Comparison of ENCODE assay signal across 27 cellular contexts in genomic region chr11:26143553-26144308, GRCh38.
DNase-seq lines count a peak whose midpoint lies in the region; ATAC-seq and TF ChIP-seq lines count a peak whose summit lies in the region.
"Had no signal": no experiment of that assay in that cellular context is flagged by ENCODE, and none has a peak within 500 bp of the region (broad histone marks: within the 10 kb centered on the region; RNA-seq: fewer than 3 reads in every experiment).

No MANE protein-coding gene starts in this region.

- no peak overlapping the region for H3K4me3 Mint-ChIP-seq in mesothelial cell of epicardium
- H3K4me3 Mint-ChIP-seq: activated naive CD4-positive, alpha-beta T cell treated with anti-CD3 and anti-CD28 coated beads for 36 hours; immature natural killer cell; naive thymus-derived CD8-positive, alpha-beta T cell; stimulated activated naive CD8-positive, alpha-beta T cell treated with anti-CD3 and anti-CD28 coated beads, Interleukin-15, amount 100 ng/mL, for 72 hours had no signal

- H3F3A ChIP-seq in PC-3 (ENCODE audit: low read length, unreplicated experiment): no peaks in the 10 kb centered on the region

- no peak overlapping the region for H3K9ac ChIP-seq in PC-3 (ENCODE audit: low read length)

- H3K36me3 Mint-ChIP-seq in mesothelial cell of epicardium: no peaks in the 10 kb centered on the region
- H3K36me3 Mint-ChIP-seq: immature natural killer cell; naive thymus-derived CD8-positive, alpha-beta T cell had no signal

- H3K27ac ChIP-seq in PC-3 (ENCODE audit: low read length): no peak overlapping the region
- peak overlapping the region; percentile 50 for H3K27ac ChIP-seq in epithelial cell of prostate
- no peak overlapping the region for H3K27ac ChIP-seq in body of pancreas
- H3K27ac ChIP-seq: foreskin keratinocyte, skin epidermis, thyroid gland, WERI-Rb-1 had no signal

- peaks cover 5% of the 10 kb centered on the region; the same call in 1 of the 2 replicates for H3K4me1 ChIP-seq in PC-3 (ENCODE audit: insufficient read depth, low read length)
- peaks cover 7% of the 10 kb centered on the region for H3K4me1 ChIP-seq in body of pancreas
- H3K4me1 ChIP-seq: foreskin keratinocyte, thyroid gland had no signal

- TF ChIP-seq POLR2A in body of pancreas (IDR thresholded peaks at IDR 0.05): no peak

- H3K4me2 ChIP-seq in PC-3 (ENCODE audit: low read length): no peak overlapping the region

- peaks cover 28% of the 10 kb centered on the region for H3K4me1 Mint-ChIP-seq in mesothelial cell of epicardium
- H3K4me1 Mint-ChIP-seq: immature natural killer cell; naive thymus-derived CD8-positive, alpha-beta T cell; stimulated activated naive CD8-positive, alpha-beta T cell treated with anti-CD3 and anti-CD28 coated beads, Interleukin-15, amount 100 ng/mL, for 72 hours had no signal

- peak overlapping the region; percentile 95 for H3K27ac Mint-ChIP-seq in mesothelial cell of epicardium
- H3K27ac Mint-ChIP-seq: activated naive CD4-positive, alpha-beta T cell treated with anti-CD3 and anti-CD28 coated beads for 36 hours; immature natural killer cell; naive thymus-derived CD8-positive, alpha-beta T cell; stimulated activated naive CD8-positive, alpha-beta T cell treated with anti-CD3 and anti-CD28 coated beads, Interleukin-15, amount 100 ng/mL, for 72 hours had no signal

- H3K4me3 ChIP-seq in PC-3 (ENCODE audit: low read length) (no peak overlapping the region), body of pancreas (no peak overlapping the region)
- H3K4me3 ChIP-seq: skin epidermis, thyroid gland had no signal

- no peaks in the 10 kb centered on the region for H3K9me2 ChIP-seq in PC-3 (replicated peaks; ENCODE audit: low read length)

- no peaks in the 10 kb centered on the region for H3K36me3 ChIP-seq in PC-3 (ENCODE audit: low read depth, low read length)
- no peaks in the 10 kb centered on the region for H3K36me3 ChIP-seq in body of pancreas (replicated peaks in 1 of 2; ENCODE audit: insufficient read depth in 1 of 2, low read depth in 2 of 2)
- H3K36me3 ChIP-seq: thyroid gland, WERI-Rb-1 had no signal

- POLR2A ChIA-PET in PC-3 (lab: Charles Lee; ENCODE audit: unreplicated experiment): no interaction called here

- no peaks in the 10 kb centered on the region for H3K79me2 ChIP-seq in PC-3 (ENCODE audit: low read length)

- H4K20me1 ChIP-seq in PC-3 (ENCODE audit: low read length): no peaks in the 10 kb centered on the region

- H3K27me3 Mint-ChIP-seq in mesothelial cell of epicardium (ENCODE audit: low read depth): no peaks in the 10 kb centered on the region
- H3K27me3 Mint-ChIP-seq: naive thymus-derived CD8-positive, alpha-beta T cell; stimulated activated naive CD8-positive, alpha-beta T cell treated with anti-CD3 and anti-CD28 coated beads, Interleukin-15, amount 100 ng/mL, for 72 hours had no signal

- H3K9me3 ChIP-seq in PC-3 (ENCODE audit: low read length) (no peaks in the 10 kb centered on the region), body of pancreas (no peaks in the 10 kb centered on the region)
- H3K9me3 ChIP-seq: thyroid gland had no signal

- ATAC-seq in PC-3 (peak; percentile 40; the same call in 1 of the 2 replicates), body of pancreas (no peak), GM21723 (IDR thresholded peaks at IDR 0.05; ENCODE audit: unreplicated experiment) (no peak)
- ATAC-seq: esophagus mucosa; foreskin keratinocyte; left ventricle myocardium superior; naive thymus-derived CD8-positive, alpha-beta T cell; stimulated activated naive CD8-positive, alpha-beta T cell treated with anti-CD3 and anti-CD28 coated beads, Interleukin-15, amount 100 ng/mL, for 72 hours had no signal

- no peaks in the 10 kb centered on the region for H3K9me3 Mint-ChIP-seq in mesothelial cell of epicardium
- H3K9me3 Mint-ChIP-seq: activated naive CD4-positive, alpha-beta T cell treated with anti-CD3 and anti-CD28 coated beads for 36 hours had no signal

- intact Hi-C loops in PC-3 (cut with micrococcal nuclease) (no loop called here), body of pancreas (cut with DNase I) (no loop called here)

- DNase-seq in DMS53 treated with DMSO at 0.1 percent for 48 hours (lab: John Stamatoyannopoulos, UW; ENCODE audit: unreplicated experiment) (peak; percentile 48), PC-3 (peak; percentile 25), epithelial cell of prostate (ENCODE audit: low read depth, low spot score) (no peak), mesothelial cell of epicardium (ENCODE audit: low spot score in 2 of 2, unreplicated experiment in 2 of 2) (no peak), body of pancreas (no peak), NCI-H1105 treated with DMSO at 0.1 percent for 48 hours (lab: John Stamatoyannopoulos, UW) (no peak)
- DNase-seq: activated naive CD4-positive, alpha-beta T cell treated with anti-CD3 and anti-CD28 coated beads for 36 hours; DMS79; effector CD4-positive, alpha-beta T cell; foreskin keratinocyte; GF-D8; immature natural killer cell; Kasumi-1; left ventricle myocardium superior; MV-4-11; naive thymus-derived CD8-positive, alpha-beta T cell; NCI-H146; NCI-H2107; occipital lobe; stimulated activated CD4-positive, alpha-beta T cell treated with anti-CD3 and anti-CD28 coated beads, Interleukin-1b, Interleukin-23, amount 100 ng/mL, for 48 hours; stimulated activated CD8-positive, alpha-beta memory T cell treated with anti-CD3 and anti-CD28 coated beads, Interleukin-4, amount 100 ng/mL, for 48 hours; stimulated activated naive CD8-positive, alpha-beta T cell treated with anti-CD3 and anti-CD28 coated beads, Interleukin-15, amount 100 ng/mL, for 72 hours; thyroid gland; WERI-Rb-1 had no signal

- CTCF ChIA-PET in PC-3 (lab: Charles Lee): no interaction called here

- H3K27me3 ChIP-seq in PC-3 (ENCODE audit: low read length) (peaks cover 7% of the 10 kb centered on the region; the same call in 1 of the 2 replicates), body of pancreas (no peaks in the 10 kb centered on the region)
- H3K27me3 ChIP-seq: foreskin keratinocyte, thyroid gland had no signal

- no peak overlapping the region for H2AFZ ChIP-seq in PC-3 (ENCODE audit: low read length)

- TF ChIP-seq CTCF in PC-3 (conservative IDR thresholded peaks at IDR 0.05; ENCODE audit: low read depth, low read length) (no peak), mesothelial cell of epicardium (IDR thresholded peaks at IDR 0.05; ENCODE audit: unreplicated experiment) (no peak), body of pancreas (IDR thresholded peaks at IDR 0.05) (no peak)

- no TSS peak for BruUV-seq in PC-3 (replicated peaks; lab: Mats Ljungman, UMichigan)

Comparison
In these comparisons a context has a peak if more than half of its experiments do, and no peak if none do; other contexts are left out.
1. DNase-seq: peak in DMS53 treated with DMSO at 0.1 percent for 48 hours (single experiment) and PC-3 (single experiment); none in epithelial cell of prostate (single experiment), mesothelial cell of epicardium (0 of 2), body of pancreas (0 of 4) and NCI-H1105 treated with DMSO at 0.1 percent for 48 hours (single experiment).